ENCODE assay signal across 1 cellular context in genomic region chr1:23371987-23372386, GRCh38.
TF ChIP-seq lines count a peak whose summit lies in the region.

No MANE protein-coding gene starts in this region.

TF ChIP-seq in SK-N-SH treated with all-trans-retinoic acid at 6 μM for 48 hours, 23 proteins besides CTCF, POLR2A, EP300 and RAD21 (continued from another document):
- TF ChIP-seq PATZ1 (CRISPR knock-in tag; IDR thresholded peaks at IDR 0.05; ENCODE audit: borderline replicate concordance) (no peak), PPARA (CRISPR knock-in tag; IDR thresholded peaks at IDR 0.05; ENCODE audit: borderline replicate concordance) (no peak), ISL1 (CRISPR knock-in tag; IDR thresholded peaks at IDR 0.05) (no peak), TCF4 (CRISPR knock-in tag; IDR thresholded peaks at IDR 0.05; ENCODE audit: borderline replicate concordance) (no peak)
